ENCODE assay signal across 1 cellular context in the genomic region with DNA sequence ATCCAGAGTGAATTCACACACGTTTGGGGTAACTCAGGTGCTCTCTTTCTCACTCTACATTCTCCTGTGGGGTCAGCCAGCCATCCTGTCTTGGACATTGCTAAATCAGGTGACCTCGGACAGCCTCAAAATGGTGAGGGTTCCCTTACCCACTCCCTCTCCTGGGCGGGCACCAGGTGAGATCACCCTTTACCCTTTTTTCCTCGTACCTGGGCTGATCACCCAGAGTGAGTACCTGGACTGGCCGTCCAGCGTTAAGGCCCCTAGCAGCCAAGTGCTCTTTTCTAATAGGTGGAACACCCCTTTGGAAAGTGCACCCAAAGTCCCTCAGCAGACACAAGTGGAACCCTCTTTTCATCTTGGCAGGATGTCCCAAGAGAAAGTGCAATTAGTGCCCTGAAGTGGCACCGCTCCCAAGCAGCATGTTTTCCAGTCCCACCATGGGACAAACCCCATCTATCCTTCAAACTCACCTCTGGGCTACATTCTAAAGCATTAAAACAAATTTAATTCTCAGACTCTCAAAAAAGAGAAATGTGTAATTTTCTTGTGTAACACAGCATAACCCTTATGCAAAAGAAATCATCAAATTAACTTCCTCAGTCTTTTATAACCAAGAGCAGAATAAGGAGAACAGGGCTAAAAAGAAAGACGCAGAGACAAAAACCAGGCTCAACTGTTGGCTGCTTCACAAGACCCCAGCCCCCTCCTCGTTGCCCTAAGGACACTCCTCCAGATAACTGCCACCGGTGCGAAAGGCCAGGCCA.
TF ChIP-seq lines count a peak whose summit lies in the region.

No MANE protein-coding gene starts in this region.

TF ChIP-seq in HepG2, 621 proteins besides CTCF, POLR2A, EP300 and RAD21:
- TF ChIP-seq, protein P1, sequence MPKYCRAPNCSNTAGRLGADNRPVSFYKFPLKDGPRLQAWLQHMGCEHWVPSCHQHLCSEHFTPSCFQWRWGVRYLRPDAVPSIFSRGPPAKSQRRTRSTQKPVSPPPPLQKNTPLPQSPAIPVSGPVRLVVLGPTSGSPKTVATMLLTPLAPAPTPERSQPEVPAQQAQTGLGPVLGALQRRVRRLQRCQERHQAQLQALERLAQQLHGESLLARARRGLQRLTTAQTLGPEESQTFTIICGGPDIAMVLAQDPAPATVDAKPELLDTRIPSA (CRISPR knock-in tag; IDR thresholded peaks at IDR 0.05; ENCODE audit: borderline replicate concordance): no peak
- TF ChIP-seq, protein P2, sequence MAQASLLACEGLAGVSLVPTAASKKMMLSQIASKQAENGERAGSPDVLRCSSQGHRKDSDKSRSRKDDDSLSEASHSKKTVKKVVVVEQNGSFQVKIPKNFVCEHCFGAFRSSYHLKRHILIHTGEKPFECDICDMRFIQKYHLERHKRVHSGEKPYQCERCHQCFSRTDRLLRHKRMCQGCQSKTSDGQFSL (CRISPR knock-in tag; IDR thresholded peaks at IDR 0.05): no peak
- no peak for TF ChIP-seq SMAD9 (CRISPR knock-in tag; IDR thresholded peaks at IDR 0.05)
- TF ChIP-seq, protein P3, sequence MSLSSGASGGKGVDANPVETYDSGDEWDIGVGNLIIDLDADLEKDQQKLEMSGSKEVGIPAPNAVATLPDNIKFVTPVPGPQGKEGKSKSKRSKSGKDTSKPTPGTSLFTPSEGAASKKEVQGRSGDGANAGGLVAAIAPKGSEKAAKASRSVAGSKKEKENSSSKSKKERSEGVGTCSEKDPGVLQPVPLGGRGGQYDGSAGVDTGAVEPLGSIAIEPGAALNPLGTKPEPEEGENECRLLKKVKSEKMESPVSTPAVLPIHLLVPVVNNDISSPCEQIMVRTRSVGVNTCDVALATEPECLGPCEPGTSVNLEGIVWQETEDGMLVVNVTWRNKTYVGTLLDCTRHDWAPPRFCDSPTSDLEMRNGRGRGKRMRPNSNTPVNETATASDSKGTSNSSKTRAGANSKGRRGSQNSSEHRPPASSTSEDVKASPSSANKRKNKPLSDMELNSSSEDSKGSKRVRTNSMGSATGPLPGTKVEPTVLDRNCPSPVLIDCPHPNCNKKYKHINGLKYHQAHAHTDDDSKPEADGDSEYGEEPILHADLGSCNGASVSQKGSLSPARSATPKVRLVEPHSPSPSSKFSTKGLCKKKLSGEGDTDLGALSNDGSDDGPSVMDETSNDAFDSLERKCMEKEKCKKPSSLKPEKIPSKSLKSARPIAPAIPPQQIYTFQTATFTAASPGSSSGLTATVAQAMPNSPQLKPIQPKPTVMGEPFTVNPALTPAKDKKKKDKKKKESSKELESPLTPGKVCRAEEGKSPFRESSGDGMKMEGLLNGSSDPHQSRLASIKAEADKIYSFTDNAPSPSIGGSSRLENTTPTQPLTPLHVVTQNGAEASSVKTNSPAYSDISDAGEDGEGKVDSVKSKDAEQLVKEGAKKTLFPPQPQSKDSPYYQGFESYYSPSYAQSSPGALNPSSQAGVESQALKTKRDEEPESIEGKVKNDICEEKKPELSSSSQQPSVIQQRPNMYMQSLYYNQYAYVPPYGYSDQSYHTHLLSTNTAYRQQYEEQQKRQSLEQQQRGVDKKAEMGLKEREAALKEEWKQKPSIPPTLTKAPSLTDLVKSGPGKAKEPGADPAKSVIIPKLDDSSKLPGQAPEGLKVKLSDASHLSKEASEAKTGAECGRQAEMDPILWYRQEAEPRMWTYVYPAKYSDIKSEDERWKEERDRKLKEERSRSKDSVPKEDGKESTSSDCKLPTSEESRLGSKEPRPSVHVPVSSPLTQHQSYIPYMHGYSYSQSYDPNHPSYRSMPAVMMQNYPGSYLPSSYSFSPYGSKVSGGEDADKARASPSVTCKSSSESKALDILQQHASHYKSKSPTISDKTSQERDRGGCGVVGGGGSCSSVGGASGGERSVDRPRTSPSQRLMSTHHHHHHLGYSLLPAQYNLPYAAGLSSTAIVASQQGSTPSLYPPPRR (CRISPR knock-in tag; IDR thresholded peaks at IDR 0.05; ENCODE audit: borderline replicate concordance): no peak
- TF ChIP-seq, protein P4, sequence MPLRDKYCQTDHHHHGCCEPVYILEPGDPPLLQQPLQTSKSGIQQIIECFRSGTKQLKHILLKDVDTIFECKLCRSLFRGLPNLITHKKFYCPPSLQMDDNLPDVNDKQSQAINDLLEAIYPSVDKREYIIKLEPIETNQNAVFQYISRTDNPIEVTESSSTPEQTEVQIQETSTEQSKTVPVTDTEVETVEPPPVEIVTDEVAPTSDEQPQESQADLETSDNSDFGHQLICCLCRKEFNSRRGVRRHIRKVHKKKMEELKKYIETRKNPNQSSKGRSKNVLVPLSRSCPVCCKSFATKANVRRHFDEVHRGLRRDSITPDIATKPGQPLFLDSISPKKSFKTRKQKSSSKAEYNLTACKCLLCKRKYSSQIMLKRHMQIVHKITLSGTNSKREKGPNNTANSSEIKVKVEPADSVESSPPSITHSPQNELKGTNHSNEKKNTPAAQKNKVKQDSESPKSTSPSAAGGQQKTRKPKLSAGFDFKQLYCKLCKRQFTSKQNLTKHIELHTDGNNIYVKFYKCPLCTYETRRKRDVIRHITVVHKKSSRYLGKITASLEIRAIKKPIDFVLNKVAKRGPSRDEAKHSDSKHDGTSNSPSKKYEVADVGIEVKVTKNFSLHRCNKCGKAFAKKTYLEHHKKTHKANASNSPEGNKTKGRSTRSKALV (CRISPR knock-in tag; IDR thresholded peaks at IDR 0.05): no peak
- TF ChIP-seq KLF12 (CRISPR knock-in tag; IDR thresholded peaks at IDR 0.05; ENCODE audit: borderline replicate concordance): no peak
- TF ChIP-seq, protein P5, sequence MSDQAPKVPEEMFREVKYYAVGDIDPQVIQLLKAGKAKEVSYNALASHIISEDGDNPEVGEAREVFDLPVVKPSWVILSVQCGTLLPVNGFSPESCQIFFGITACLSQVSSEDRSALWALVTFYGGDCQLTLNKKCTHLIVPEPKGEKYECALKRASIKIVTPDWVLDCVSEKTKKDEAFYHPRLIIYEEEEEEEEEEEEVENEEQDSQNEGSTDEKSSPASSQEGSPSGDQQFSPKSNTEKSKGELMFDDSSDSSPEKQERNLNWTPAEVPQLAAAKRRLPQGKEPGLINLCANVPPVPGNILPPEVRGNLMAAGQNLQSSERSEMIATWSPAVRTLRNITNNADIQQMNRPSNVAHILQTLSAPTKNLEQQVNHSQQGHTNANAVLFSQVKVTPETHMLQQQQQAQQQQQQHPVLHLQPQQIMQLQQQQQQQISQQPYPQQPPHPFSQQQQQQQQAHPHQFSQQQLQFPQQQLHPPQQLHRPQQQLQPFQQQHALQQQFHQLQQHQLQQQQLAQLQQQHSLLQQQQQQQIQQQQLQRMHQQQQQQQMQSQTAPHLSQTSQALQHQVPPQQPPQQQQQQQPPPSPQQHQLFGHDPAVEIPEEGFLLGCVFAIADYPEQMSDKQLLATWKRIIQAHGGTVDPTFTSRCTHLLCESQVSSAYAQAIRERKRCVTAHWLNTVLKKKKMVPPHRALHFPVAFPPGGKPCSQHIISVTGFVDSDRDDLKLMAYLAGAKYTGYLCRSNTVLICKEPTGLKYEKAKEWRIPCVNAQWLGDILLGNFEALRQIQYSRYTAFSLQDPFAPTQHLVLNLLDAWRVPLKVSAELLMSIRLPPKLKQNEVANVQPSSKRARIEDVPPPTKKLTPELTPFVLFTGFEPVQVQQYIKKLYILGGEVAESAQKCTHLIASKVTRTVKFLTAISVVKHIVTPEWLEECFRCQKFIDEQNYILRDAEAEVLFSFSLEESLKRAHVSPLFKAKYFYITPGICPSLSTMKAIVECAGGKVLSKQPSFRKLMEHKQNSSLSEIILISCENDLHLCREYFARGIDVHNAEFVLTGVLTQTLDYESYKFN (CRISPR knock-in tag; conservative IDR thresholded peaks at IDR 0.05): no peak
- TF ChIP-seq STAT5B (CRISPR knock-in tag; IDR thresholded peaks at IDR 0.05): no peak
